Comparison of ENCODE assay signal across 2 cellular contexts in genomic region chr2:71502941-71503738, GRCh38.
TF ChIP-seq lines count a peak whose summit lies in the region.

No MANE protein-coding gene starts in this region.

TF ChIP-seq in HCT116, 20 proteins besides CTCF, POLR2A, EP300 and RAD21:
- TF ChIP-seq, protein P1, sequence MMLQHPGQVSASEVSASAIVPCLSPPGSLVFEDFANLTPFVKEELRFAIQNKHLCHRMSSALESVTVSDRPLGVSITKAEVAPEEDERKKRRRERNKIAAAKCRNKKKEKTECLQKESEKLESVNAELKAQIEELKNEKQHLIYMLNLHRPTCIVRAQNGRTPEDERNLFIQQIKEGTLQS (IDR thresholded peaks at IDR 0.05), result no peak
- TF ChIP-seq, protein P2, sequence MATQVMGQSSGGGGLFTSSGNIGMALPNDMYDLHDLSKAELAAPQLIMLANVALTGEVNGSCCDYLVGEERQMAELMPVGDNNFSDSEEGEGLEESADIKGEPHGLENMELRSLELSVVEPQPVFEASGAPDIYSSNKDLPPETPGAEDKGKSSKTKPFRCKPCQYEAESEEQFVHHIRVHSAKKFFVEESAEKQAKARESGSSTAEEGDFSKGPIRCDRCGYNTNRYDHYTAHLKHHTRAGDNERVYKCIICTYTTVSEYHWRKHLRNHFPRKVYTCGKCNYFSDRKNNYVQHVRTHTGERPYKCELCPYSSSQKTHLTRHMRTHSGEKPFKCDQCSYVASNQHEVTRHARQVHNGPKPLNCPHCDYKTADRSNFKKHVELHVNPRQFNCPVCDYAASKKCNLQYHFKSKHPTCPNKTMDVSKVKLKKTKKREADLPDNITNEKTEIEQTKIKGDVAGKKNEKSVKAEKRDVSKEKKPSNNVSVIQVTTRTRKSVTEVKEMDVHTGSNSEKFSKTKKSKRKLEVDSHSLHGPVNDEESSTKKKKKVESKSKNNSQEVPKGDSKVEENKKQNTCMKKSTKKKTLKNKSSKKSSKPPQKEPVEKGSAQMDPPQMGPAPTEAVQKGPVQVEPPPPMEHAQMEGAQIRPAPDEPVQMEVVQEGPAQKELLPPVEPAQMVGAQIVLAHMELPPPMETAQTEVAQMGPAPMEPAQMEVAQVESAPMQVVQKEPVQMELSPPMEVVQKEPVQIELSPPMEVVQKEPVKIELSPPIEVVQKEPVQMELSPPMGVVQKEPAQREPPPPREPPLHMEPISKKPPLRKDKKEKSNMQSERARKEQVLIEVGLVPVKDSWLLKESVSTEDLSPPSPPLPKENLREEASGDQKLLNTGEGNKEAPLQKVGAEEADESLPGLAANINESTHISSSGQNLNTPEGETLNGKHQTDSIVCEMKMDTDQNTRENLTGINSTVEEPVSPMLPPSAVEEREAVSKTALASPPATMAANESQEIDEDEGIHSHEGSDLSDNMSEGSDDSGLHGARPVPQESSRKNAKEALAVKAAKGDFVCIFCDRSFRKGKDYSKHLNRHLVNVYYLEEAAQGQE (IDR thresholded peaks at IDR 0.05; ENCODE audit: low read depth), result no peak
- no peak for TF ChIP-seq ZFX (IDR thresholded peaks at IDR 0.05)
- TF ChIP-seq EZH2phosphoT487 (IDR thresholded peaks at IDR 0.05; ENCODE audit: borderline replicate concordance), result no peak

TF ChIP-seq in endothelial cell of umbilical vein, 7 proteins besides CTCF, POLR2A, EP300 and RAD21:
- TF ChIP-seq POLR2AphosphoS5 (IDR thresholded peaks at IDR 0.05; ENCODE audit: insufficient read depth, low read depth, low read length) (no peak), EZH2 (IDR thresholded peaks at IDR 0.05; ENCODE audit: borderline replicate concordance, low read depth, low read length, severe bottlenecking) (no peak), GATA2 (IDR thresholded peaks at IDR 0.05; ENCODE audit: insufficient read depth, insufficient read length, low read depth, low read length) (no peak), MYC (IDR thresholded peaks at IDR 0.05; ENCODE audit: low read depth, low read length) (no peak), FOS (IDR thresholded peaks at IDR 0.05; ENCODE audit: borderline replicate concordance, insufficient read depth, low read length) (no peak)
